In genomic region chr15:41161736-41162135, GRCh38 we compare ENCODE assay signal across 23 cellular contexts. TPM values are rescaled to one million over a fixed set of nuclear protein-coding genes. Genes with fewer than 3 reads are reported as not detected.
DNase-seq lines count a peak whose midpoint lies in the region; ATAC-seq and TF ChIP-seq lines count a peak whose summit lies in the region.
"Had no signal": no experiment of that assay in that cellular context is flagged by ENCODE, and none has a peak within 500 bp of the region (broad histone marks: within the 10 kb centered on the region; RNA-seq: fewer than 3 reads in every experiment).

No MANE protein-coding gene starts in this region.

- H3K9me3 ChIP-seq in HEK293 (ENCODE audit: control insufficient read depth, insufficient read depth, low read depth, low read length) (no peaks in the 10 kb centered on the region), smooth muscle cell (replicated peaks; ENCODE audit: low read depth) (no peaks in the 10 kb centered on the region)
- H3K9me3 ChIP-seq: colonic mucosa had no signal

- intact Hi-C loops in activated CD4-positive, alpha-beta memory T cell treated with anti-CD3 and anti-CD28 coated beads for 36 hours (cut with micrococcal nuclease) = no loop called here

- no peak overlapping the region for H3K4me3 Mint-ChIP-seq in activated CD4-positive, alpha-beta memory T cell treated with anti-CD3 and anti-CD28 coated beads for 36 hours
- H3K4me3 Mint-ChIP-seq in activated CD4-positive, alpha-beta memory T cell treated with anti-CD3 and anti-CD28 coated beads, Interleukin-2, amount 10 ng/mL, durations not matched to agents 7 days and 5 days = no peak overlapping the region
- H3K4me3 Mint-ChIP-seq in activated T-helper 17 cell treated with anti-CD3 and anti-CD28 coated beads, Interleukin-2, amount 50 U/mL, for 72 hours = no peak overlapping the region
- H3K4me3 Mint-ChIP-seq: CD14-positive monocyte; naive thymus-derived CD8-positive, alpha-beta T cell; T-helper 2 cell treated with Interferon-gamma antibody and Interleukin-4, amounts not matched to agents 5 μg/mL and 100 μg/mL, for 36 hours had no signal

- H3K4me1 ChIP-seq in HEK293 (ENCODE audit: control insufficient read depth, insufficient read depth, low read length) (no peaks in the 10 kb centered on the region), smooth muscle cell (ENCODE audit: low read depth) (no peaks in the 10 kb centered on the region)
- H3K4me1 ChIP-seq: colonic mucosa had no signal

- DNase-seq in activated CD4-positive, alpha-beta memory T cell treated with anti-CD3 and anti-CD28 coated beads for 36 hours = no peak
- no peak for DNase-seq in activated CD4-positive, alpha-beta memory T cell treated with anti-CD3 and anti-CD28 coated beads, Interleukin-2, amount 10 ng/mL, durations not matched to agents 7 days and 5 days
- no peak for DNase-seq in smooth muscle cell (lab: John Stamatoyannopoulos, UW; ENCODE audit: unreplicated experiment)
- DNase-seq in 8988T = no peak
- DNase-seq in Ammon's horn (ENCODE audit: low spot score) = no peak
- no peak for DNase-seq in activated CD8-positive, alpha-beta memory T cell treated with anti-CD3 and anti-CD28 coated beads, Interleukin-2, amount 50 U/mL, for 48 hours
- DNase-seq: ACHN; activated CD4-positive, alpha-beta T cell treated with anti-CD3 and anti-CD28 coated beads, Interleukin-2, amount 50 U/mL, for 48 hours; amygdala; colonic mucosa; effector memory CD4-positive, alpha-beta T cell; Karpas-422; midbrain; naive thymus-derived CD8-positive, alpha-beta T cell; NCI-H524 treated with DMSO at 0.1 percent for 48 hours; occipital lobe; stimulated activated CD4-positive, alpha-beta T cell treated with anti-CD3 and anti-CD28 coated beads, Interleukin-2, amount 100 ng/mL, for 24 hours had no signal

- no peak overlapping the region for H3K4me2 ChIP-seq in smooth muscle cell

- H3K27ac Mint-ChIP-seq in activated CD4-positive, alpha-beta memory T cell treated with anti-CD3 and anti-CD28 coated beads for 36 hours = peak overlapping the region; percentile 7
- no peak overlapping the region for H3K27ac Mint-ChIP-seq in activated CD4-positive, alpha-beta memory T cell treated with anti-CD3 and anti-CD28 coated beads, Interleukin-2, amount 10 ng/mL, durations not matched to agents 7 days and 5 days
- H3K27ac Mint-ChIP-seq in activated T-helper 17 cell treated with anti-CD3 and anti-CD28 coated beads, Interleukin-2, amount 50 U/mL, for 72 hours = peak overlapping the region; percentile 16
- H3K27ac Mint-ChIP-seq: CD14-positive monocyte; T-helper 2 cell treated with Interferon-gamma antibody and Interleukin-4, amounts not matched to agents 5 μg/mL and 100 μg/mL, for 36 hours had no signal

- no peaks in the 10 kb centered on the region for H3K27me3 ChIP-seq in smooth muscle cell (ENCODE audit: low read depth)
- H3K27me3 ChIP-seq: colonic mucosa had no signal

- H3K4me3 ChIP-seq in HEK293 (ENCODE audit: low read depth, low read length) (no peak overlapping the region), smooth muscle cell (no peak overlapping the region)
- H3K4me3 ChIP-seq: colonic mucosa had no signal

- 96% methylated on average over 1 of the region's 1 CpG for WGBS in smooth muscle cell (ENCODE audit: low lambda C conversion rate)

- H3K27ac ChIP-seq in HEK293 (ENCODE audit: extremely low read depth, low read depth, low read length) = no peak overlapping the region
- no peak overlapping the region for H3K27ac ChIP-seq in smooth muscle cell (ENCODE audit: low read depth)
- H3K27ac ChIP-seq: colonic mucosa, VCaP had no signal

- peak overlapping the region; percentile 54 for H2AFZ ChIP-seq in smooth muscle cell (ENCODE audit: low read depth)

- H3F3A ChIP-seq in smooth muscle cell (ENCODE audit: low read depth) = no peaks in the 10 kb centered on the region

- no peaks in the 10 kb centered on the region for H3K36me3 ChIP-seq in HEK293 (ENCODE audit: control insufficient read depth in 2 of 2, insufficient read depth in 1 of 2, low read length in 2 of 2)
- H3K36me3 ChIP-seq in smooth muscle cell (ENCODE audit: low read depth) = no peaks in the 10 kb centered on the region
- H3K36me3 ChIP-seq: colonic mucosa had no signal

- no peak overlapping the region for H3K9ac ChIP-seq in smooth muscle cell (ENCODE audit: low read depth)

- H3K9me3 Mint-ChIP-seq in activated CD4-positive, alpha-beta memory T cell treated with anti-CD3 and anti-CD28 coated beads for 36 hours = no peaks in the 10 kb centered on the region
- H3K9me3 Mint-ChIP-seq in activated CD4-positive, alpha-beta memory T cell treated with anti-CD3 and anti-CD28 coated beads, Interleukin-2, amount 10 ng/mL, durations not matched to agents 7 days and 5 days = no peaks in the 10 kb centered on the region
- H3K9me3 Mint-ChIP-seq in activated T-helper 17 cell treated with anti-CD3 and anti-CD28 coated beads, Interleukin-2, amount 50 U/mL, for 72 hours = no peaks in the 10 kb centered on the region
- H3K9me3 Mint-ChIP-seq: naive thymus-derived CD8-positive, alpha-beta T cell; T-helper 2 cell treated with Interferon-gamma antibody and Interleukin-4, amounts not matched to agents 5 μg/mL and 100 μg/mL, for 36 hours had no signal

- no peaks in the 10 kb centered on the region for H3K36me3 Mint-ChIP-seq in activated CD4-positive, alpha-beta memory T cell treated with anti-CD3 and anti-CD28 coated beads for 36 hours
- H3K36me3 Mint-ChIP-seq in activated CD4-positive, alpha-beta memory T cell treated with anti-CD3 and anti-CD28 coated beads, Interleukin-2, amount 10 ng/mL, durations not matched to agents 7 days and 5 days (ENCODE audit: low read depth) = no peaks in the 10 kb centered on the region
- H3K36me3 Mint-ChIP-seq in activated T-helper 17 cell treated with anti-CD3 and anti-CD28 coated beads, Interleukin-2, amount 50 U/mL, for 72 hours (ENCODE audit: low read depth) = no peaks in the 10 kb centered on the region
- H3K36me3 Mint-ChIP-seq: CD14-positive monocyte; naive thymus-derived CD8-positive, alpha-beta T cell had no signal

- ATAC-seq in activated T-helper 17 cell treated with anti-CD3 and anti-CD28 coated beads, Interleukin-2, amount 50 U/mL, for 72 hours (replicated peaks) = peak; percentile 34
- ATAC-seq: esophagus mucosa; naive thymus-derived CD8-positive, alpha-beta T cell had no signal

- CTCF ChIA-PET in activated CD4-positive, alpha-beta memory T cell treated with anti-CD3 and anti-CD28 coated beads for 36 hours (lab: Charles Lee) = no interaction called here
- CTCF ChIA-PET in activated CD4-positive, alpha-beta memory T cell treated with anti-CD3 and anti-CD28 coated beads, Interleukin-2, amount 10 ng/mL, durations not matched to agents 7 days and 5 days (lab: Charles Lee) = interaction anchor here (1.2 kb wide), 1 partner anchor 11 kb away, joined by 4 read pairs; no protein-coding TSS in a partner anchor
- CTCF ChIA-PET in HEK293 (lab: Yijun Ruan, JAX) = interaction anchor here (0.6 to 1.1 kb wide), 3 partner anchors 23 to 267 kb away, joined by 3 to 4 read pairs (median 3); partner anchors contain the start of gene VPS18

- POLR2A ChIA-PET in activated CD4-positive, alpha-beta memory T cell treated with anti-CD3 and anti-CD28 coated beads for 36 hours (lab: Charles Lee) = no interaction called here
- POLR2A ChIA-PET in activated CD4-positive, alpha-beta memory T cell treated with anti-CD3 and anti-CD28 coated beads, Interleukin-2, amount 10 ng/mL, durations not matched to agents 7 days and 5 days (lab: Charles Lee) = no interaction called here
- POLR2A ChIA-PET in HEK293 (lab: Yijun Ruan, JAX) = no interaction called here

- H3K4me1 Mint-ChIP-seq in activated CD4-positive, alpha-beta memory T cell treated with anti-CD3 and anti-CD28 coated beads for 36 hours (ENCODE audit: low read depth) = peaks cover 14% of the 10 kb centered on the region
- H3K4me1 Mint-ChIP-seq in activated CD4-positive, alpha-beta memory T cell treated with anti-CD3 and anti-CD28 coated beads, Interleukin-2, amount 10 ng/mL, durations not matched to agents 7 days and 5 days = peaks cover 16% of the 10 kb centered on the region
- H3K4me1 Mint-ChIP-seq in activated T-helper 17 cell treated with anti-CD3 and anti-CD28 coated beads, Interleukin-2, amount 50 U/mL, for 72 hours = peaks cover 6% of the 10 kb centered on the region

- H4K20me1 ChIP-seq in smooth muscle cell (ENCODE audit: low read depth) = no peaks in the 10 kb centered on the region

- H3K79me2 ChIP-seq in smooth muscle cell (ENCODE audit: low read depth) = no peaks in the 10 kb centered on the region

- no peak for TF ChIP-seq CTCF in HEK293 (tag by site-specific recombination; IDR thresholded peaks at IDR 0.05)
- no peak for TF ChIP-seq CTCF in smooth muscle cell (IDR thresholded peaks at IDR 0.05; ENCODE audit: borderline replicate concordance, insufficient read depth, poor library complexity, severe bottlenecking)

- peaks cover 1% of the 10 kb centered on the region for H3K27me3 Mint-ChIP-seq in activated CD4-positive, alpha-beta memory T cell treated with anti-CD3 and anti-CD28 coated beads for 36 hours
- peaks cover 6% of the 10 kb centered on the region for H3K27me3 Mint-ChIP-seq in activated CD4-positive, alpha-beta memory T cell treated with anti-CD3 and anti-CD28 coated beads, Interleukin-2, amount 10 ng/mL, durations not matched to agents 7 days and 5 days
- no peaks in the 10 kb centered on the region for H3K27me3 Mint-ChIP-seq in activated T-helper 17 cell treated with anti-CD3 and anti-CD28 coated beads, Interleukin-2, amount 50 U/mL, for 72 hours

TF ChIP-seq in HEK293, 187 proteins besides CTCF, POLR2A, EP300 and RAD21 (continues in another document):
- TF ChIP-seq, protein P1, sequence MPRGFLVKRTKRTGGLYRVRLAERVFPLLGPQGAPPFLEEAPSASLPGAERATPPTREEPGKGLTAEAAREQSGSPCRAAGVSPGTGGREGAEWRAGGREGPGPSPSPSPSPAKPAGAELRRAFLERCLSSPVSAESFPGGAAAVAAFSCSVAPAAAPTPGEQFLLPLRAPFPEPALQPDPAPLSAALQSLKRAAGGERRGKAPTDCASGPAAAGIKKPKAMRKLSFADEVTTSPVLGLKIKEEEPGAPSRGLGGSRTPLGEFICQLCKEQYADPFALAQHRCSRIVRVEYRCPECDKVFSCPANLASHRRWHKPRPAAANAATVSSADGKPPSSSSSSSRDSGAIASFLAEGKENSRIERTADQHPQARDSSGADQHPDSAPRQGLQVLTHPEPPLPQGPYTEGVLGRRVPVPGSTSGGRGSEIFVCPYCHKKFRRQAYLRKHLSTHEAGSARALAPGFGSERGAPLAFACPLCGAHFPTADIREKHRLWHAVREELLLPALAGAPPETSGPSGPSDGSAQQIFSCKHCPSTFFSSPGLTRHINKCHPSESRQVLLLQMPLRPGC (tag by site-specific recombination; IDR thresholded peaks at IDR 0.05) = no peak
- no peak for TF ChIP-seq SP2 (tag by site-specific recombination; IDR thresholded peaks at IDR 0.05)
- peak; percentile 48; the same call in 1 of the 2 replicates for TF ChIP-seq ZNF335 (tag by site-specific recombination; conservative IDR thresholded peaks at IDR 0.05)

RNA-seq across cellular contexts. Expression of gene INO80, which starts 45.7 kb away (rescaled TPM):
- total RNA-seq in activated CD4-positive, alpha-beta memory T cell treated with anti-CD3 and anti-CD28 coated beads for 36 hours = 10 to 100 TPM; 19.9 to 22.8 TPM
- total RNA-seq in activated CD4-positive, alpha-beta memory T cell treated with anti-CD3 and anti-CD28 coated beads, Interleukin-2, amount 10 ng/mL, durations not matched to agents 7 days and 5 days = 10 to 100 TPM; 21.8 to 22.1 TPM
- 10 to 100 TPM; 22.8 to 25.9 TPM for total RNA-seq in activated T-helper 17 cell treated with anti-CD3 and anti-CD28 coated beads, Interleukin-2, amount 50 U/mL, for 72 hours
- 8.3 and 21.7 TPM in 2 replicates for total RNA-seq in smooth muscle cell
- polyA plus RNA-seq in smooth muscle cell = 3.1 and 4.4 TPM in 2 replicates
